ENCODE assay signal across 8 cellular contexts in genomic region chr1:23484253-23485001, GRCh38. TPM values are rescaled to one million over a fixed set of nuclear protein-coding genes. Genes with fewer than 3 reads are reported as not detected.
DNase-seq lines count a peak whose midpoint lies in the region; ATAC-seq, FAIRE-seq and TF ChIP-seq lines count a peak whose summit lies in the region.

No MANE protein-coding gene starts in this region.

- H4K8ac ChIP-seq in H1 (ENCODE audit: extremely low read depth, insufficient read depth, low read length) = peak overlapping the region; percentile 29; the same call in 1 of the 2 replicates

- no peaks in the 10 kb centered on the region for H3K9me3 Mint-ChIP-seq in activated CD8-positive, alpha-beta memory T cell treated with anti-CD3 and anti-CD28 coated beads, Interleukin-2, amount 10 ng/mL, durations not matched to agents 7 days and 5 days (ENCODE audit: low read depth)
- no peaks in the 10 kb centered on the region for H3K9me3 Mint-ChIP-seq in memory B cell

- peaks cover 2 to 4% (median 3%) of the 10 kb centered on the region in 4 experiments; a peak in 6 of 7 replicates for H3K4me1 ChIP-seq in H1 (replicated peaks in 1 of 4; ENCODE audit: control insufficient read depth in 3 of 4, insufficient read depth in 4 of 4, low read length in 3 of 4)

- H3K56ac ChIP-seq in H1 (replicated peaks; ENCODE audit: insufficient read length, low read depth, low read length) = peak overlapping the region; percentile 92

- no peak for TF ChIP-seq RAD21 in H1 (IDR thresholded peaks at IDR 0.05 in 1 of 2, conservative IDR thresholded peaks at IDR 0.05 in 1 of 2; ENCODE audit: low read depth in 2 of 2, low read length in 2 of 2)

- peak overlapping the region; percentile 46 for H3K27ac Mint-ChIP-seq in activated CD8-positive, alpha-beta memory T cell treated with anti-CD3 and anti-CD28 coated beads, Interleukin-2, amount 10 ng/mL, durations not matched to agents 7 days and 5 days
- H3K27ac Mint-ChIP-seq in memory B cell = peak overlapping the region; percentile 82

- peak overlapping the region; percentile 92 for H2BK5ac ChIP-seq in H1 (ENCODE audit: low read depth, low read length)

- H3K36me3 ChIP-seq in H1 (ENCODE audit: control insufficient read depth in 2 of 4, insufficient read depth in 4 of 4, low read length in 3 of 4) = no peaks in the 10 kb centered on the region

- peak overlapping the region in 1 of 4 experiments; percentile 66; a peak in 2 of 7 replicates for H3K9ac ChIP-seq in H1 (replicated peaks in 1 of 4; ENCODE audit: extremely low read depth in 1 of 4, low read depth in 3 of 4, low read length in 3 of 4)

- H3K27me3 ChIP-seq in H1 (replicated peaks in 1 of 4; ENCODE audit: control insufficient read depth in 3 of 4, extremely low read depth in 1 of 4, insufficient read depth in 3 of 4, low read length in 3 of 4) = peaks cover 0 to 6% (median 3%) of the 10 kb centered on the region in 4 experiments; a peak in 4 of 7 replicates

- H2BK20ac ChIP-seq in H1 (ENCODE audit: low read length) = 0 out of 2 replicates have a peak overlapping the region, but pooled peaks have one; percentile 80

- peak overlapping the region; percentile 73 for H2BK120ac ChIP-seq in H1 (replicated peaks; ENCODE audit: low read depth, low read length)

- H2AFZ ChIP-seq in H1 (ENCODE audit: low read length) = peak overlapping the region; percentile 83

- no peaks in the 10 kb centered on the region for H3K36me3 Mint-ChIP-seq in activated CD8-positive, alpha-beta memory T cell treated with anti-CD3 and anti-CD28 coated beads, Interleukin-2, amount 10 ng/mL, durations not matched to agents 7 days and 5 days
- no peaks in the 10 kb centered on the region for H3K36me3 Mint-ChIP-seq in memory B cell

- H4K20me1 ChIP-seq in H1 (replicated peaks in 1 of 2; ENCODE audit: control insufficient read depth in 1 of 2, insufficient read depth in 2 of 2, low read length in 2 of 2) = peaks cover 4 to 15% of the 10 kb centered on the region in 2 experiments

- peak overlapping the region; percentile 49 to 97 (median 78) for H3K4me3 ChIP-seq in H1 (ENCODE audit: extremely low read depth in 1 of 4, insufficient read depth in 2 of 4, low read depth in 3 of 4, low read length in 4 of 4)

- H2BK12ac ChIP-seq in H1 (ENCODE audit: low read depth, low read length) = no peak overlapping the region

- ATAC-seq in HG03280 (IDR thresholded peaks at IDR 0.05; ENCODE audit: unreplicated experiment) (peak; percentile 56), memory B cell (ENCODE audit: low read depth) (peak; percentile 78), GM21526 (IDR thresholded peaks at IDR 0.05; ENCODE audit: low FRiP score, unreplicated experiment) (no peak)
- ATAC-seq in activated CD8-positive, alpha-beta memory T cell treated with anti-CD3 and anti-CD28 coated beads, Interleukin-2, amount 10 ng/mL, durations not matched to agents 7 days and 5 days = peak; percentile 91

- TF ChIP-seq EP300 in H1 (IDR thresholded peaks at IDR 0.05; ENCODE audit: borderline replicate concordance in 1 of 2, low read depth in 2 of 2, low read length in 2 of 2) = no peak

- peak overlapping the region; percentile 76 for H3K4me3 Mint-ChIP-seq in activated CD8-positive, alpha-beta memory T cell treated with anti-CD3 and anti-CD28 coated beads, Interleukin-2, amount 10 ng/mL, durations not matched to agents 7 days and 5 days
- H3K4me3 Mint-ChIP-seq in memory B cell = peak overlapping the region; percentile 89

- H3K23ac ChIP-seq in H1 (ENCODE audit: insufficient read length) = no peak overlapping the region

- peak overlapping the region; percentile 91 for H4K91ac ChIP-seq in H1 (replicated peaks; ENCODE audit: insufficient read length, low read length)

- TF ChIP-seq POLR2A in H1 (IDR thresholded peaks at IDR 0.05; ENCODE audit: control extremely low read depth in 1 of 2, low read depth in 2 of 2, low read length in 2 of 2) = no peak

- H2BK15ac ChIP-seq in H1 (ENCODE audit: low read length) = peak overlapping the region; percentile 3; the same call in 1 of the 2 replicates

- peak overlapping the region; percentile 68 to 99 for H3K4me2 ChIP-seq in H1 (ENCODE audit: insufficient read depth in 1 of 2, low read depth in 2 of 2, low read length in 2 of 2)

- FAIRE-seq in G401.6 (lab: Jason Lieb, UNC) (peak; percentile 8), H1 (lab: Jason Lieb, UNC) (no peak)

- H3K23me2 ChIP-seq in H1 (ENCODE audit: low read depth, low read length) = peaks cover 15% of the 10 kb centered on the region

- no peaks in the 10 kb centered on the region for H3K9me3 ChIP-seq in H1 (ENCODE audit: insufficient read depth in 2 of 2, low read depth in 1 of 2, low read length in 1 of 2)

- H3K14ac ChIP-seq in H1 (ENCODE audit: insufficient read length) = no peak overlapping the region

- H3K27me3 Mint-ChIP-seq in activated CD8-positive, alpha-beta memory T cell treated with anti-CD3 and anti-CD28 coated beads, Interleukin-2, amount 10 ng/mL, durations not matched to agents 7 days and 5 days = peaks cover 66% of the 10 kb centered on the region
- H3K27me3 Mint-ChIP-seq in memory B cell = peaks cover 9% of the 10 kb centered on the region

- peaks cover 15% of the 10 kb centered on the region for H3K4me1 Mint-ChIP-seq in activated CD8-positive, alpha-beta memory T cell treated with anti-CD3 and anti-CD28 coated beads, Interleukin-2, amount 10 ng/mL, durations not matched to agents 7 days and 5 days
- H3K4me1 Mint-ChIP-seq in memory B cell = peaks cover 24% of the 10 kb centered on the region

- DNase-seq in NCI-H82 (lab: John Stamatoyannopoulos, UW) (peak; percentile 98), H1 (ENCODE audit: low read depth in 1 of 2, low spot score in 2 of 2) (peak; percentile 71 to 93), memory B cell (ENCODE audit: low spot score in 2 of 2) (peak; percentile 83 to 85)
- DNase-seq in activated CD8-positive, alpha-beta memory T cell treated with anti-CD3 and anti-CD28 coated beads, Interleukin-2, amount 10 ng/mL, durations not matched to agents 7 days and 5 days = peak; percentile 93
- peak; percentile 82 for DNase-seq in stimulated activated CD8-positive, alpha-beta memory T cell treated with anti-CD3 and anti-CD28 coated beads, Interleukin-12 subunit alpha, Interleukin-12 subunit beta, amount 100 ng/mL, for 1 hour (ENCODE audit: low read depth)

- H3K27ac ChIP-seq in H1 (ENCODE audit: low read depth, low read length) = no peak overlapping the region

- H4K5ac ChIP-seq in H1 (ENCODE audit: insufficient read length, low read depth, low read length) = peak overlapping the region; percentile 100

- TF ChIP-seq CTCF in H1 (IDR thresholded peaks at IDR 0.05; ENCODE audit: control extremely low read depth in 1 of 3, insufficient read depth in 1 of 3, low read depth in 1 of 3, low read length in 3 of 3) = no peak

- H3K79me1 ChIP-seq in H1 (ENCODE audit: low read depth, low read length) = peaks cover 4% of the 10 kb centered on the region

- peak overlapping the region; percentile 83 for H3K4ac ChIP-seq in H1 (replicated peaks; ENCODE audit: insufficient read length, low read depth, low read length)

- WGBS in H1 (ENCODE audit: extremely low coverage in 1 of 2, insufficient coverage in 1 of 2, insufficient read length in 1 of 2, insufficient replicate concordance in 2 of 2, low coverage in 1 of 2, low lambda C conversion rate in 2 of 2, missing lambda C conversion rate in 1 of 2), 2 experiments = 22% methylated on average over 11 of the region's 54 CpGs; no CpG with 5 or more reads in 1 of the 2 experiments

- CTCF ChIA-PET in activated CD8-positive, alpha-beta memory T cell treated with anti-CD3 and anti-CD28 coated beads, Interleukin-2, amount 10 ng/mL, durations not matched to agents 7 days and 5 days (lab: Charles Lee) = interaction anchor here (1.0 to 4.9 kb wide), 8 partner anchors 12 to 207 kb away, joined by 3 to 55 read pairs (median 4); no protein-coding TSS in a partner anchor
- CTCF ChIA-PET in H1 (lab: Charles Lee; ENCODE audit: partially characterized antibody) = interaction anchor here (0.6 to 3.3 kb wide), 12 partner anchors 10 to 71 kb away, joined by 3 to 27 read pairs (median 4); no protein-coding TSS in a partner anchor

- 0 out of 2 replicates have a peak overlapping the region, but pooled peaks have one; percentile 56 for H2AK5ac ChIP-seq in H1 (ENCODE audit: low read depth, low read length)

- peaks cover 0 to 28% of the 10 kb centered on the region in 2 experiments; a peak in 2 of 4 replicates for H3K79me2 ChIP-seq in H1 (ENCODE audit: control insufficient read depth in 1 of 2, insufficient read depth in 2 of 2, low read length in 2 of 2)

- POLR2A ChIA-PET in H1 (lab: Charles Lee; ENCODE audit: partially characterized antibody) = interaction anchor here (0.7 to 1.8 kb wide), 12 partner anchors 9 to 316 kb away, joined by 3 to 5 read pairs (median 3); partner anchors contain the start of gene LUZP1

- peak overlapping the region; percentile 97 for H3K18ac ChIP-seq in H1 (ENCODE audit: extremely low read depth, low read length)

RNA-seq across cellular contexts. Expression of gene ASAP3, which starts 0.4 kb away (rescaled TPM):
- under 1 TPM in 1 of 2 experiments, not detected in 1; 0.35 TPM for total RNA-seq in activated CD8-positive, alpha-beta memory T cell treated with anti-CD3 and anti-CD28 coated beads, Interleukin-2, amount 10 ng/mL, durations not matched to agents 7 days and 5 days
- total RNA-seq in H1 (2021; fragmentation: NEBNext Ultra II Directional; extraction: Animal tissue kit (Norgen Biotek cat#: 25700)) = 54.9 and 58.0 TPM in 2 replicates
- 53.1 and 62.6 TPM in 2 replicates for polyA plus RNA-seq in H1 (2011; rRNA removed)
- 51.4 TPM for polyA plus RNA-seq in H1 (2011; cell fraction: cytosol; rRNA removed)
- polyA plus RNA-seq in H1 (2011; cell fraction: nucleus; rRNA removed) = 233 TPM
- 34.7 to 50.2 TPM (median 42.7 TPM) in 4 replicates for polyA plus RNA-seq in H1 (2012, experiment 1 of 2)
- polyA plus RNA-seq in H1 (2012, experiment 2 of 2) = 40.8 TPM
- polyA plus RNA-seq in H1 (2013, experiment 1 of 2) = 30.6 TPM
- 28.6 TPM for polyA plus RNA-seq in H1 (2013, experiment 2 of 2)
- polyA minus RNA-seq in H1 (2011; rRNA and poly(A)+ RNA removed) = 60.3 and 65.1 TPM in 2 replicates
- 28.0 TPM for polyA minus RNA-seq in H1 (2011; cell fraction: cytosol; rRNA and poly(A)+ RNA removed)
- polyA minus RNA-seq in H1 (2011; cell fraction: nucleus; rRNA and poly(A)+ RNA removed) = 40.8 TPM

RNA-seq across cellular contexts. Expression of gene E2F2, which starts 46.6 kb away (rescaled TPM):
- total RNA-seq in activated CD8-positive, alpha-beta memory T cell treated with anti-CD3 and anti-CD28 coated beads, Interleukin-2, amount 10 ng/mL, durations not matched to agents 7 days and 5 days = 100 to 1,000 TPM in 1 of 2 experiments, 10 to 100 TPM in 1; 77.4 to 103 TPM
- total RNA-seq in H1 (2021; fragmentation: NEBNext Ultra II Directional; extraction: Animal tissue kit (Norgen Biotek cat#: 25700)) = 6.1 and 7.0 TPM in 2 replicates
- 1.8 and 2.3 TPM in 2 replicates for polyA plus RNA-seq in H1 (2011; rRNA removed)
- polyA plus RNA-seq in H1 (2011; cell fraction: cytosol; rRNA removed) = 1.8 TPM
- polyA plus RNA-seq in H1 (2011; cell fraction: nucleus; rRNA removed) = 2.4 TPM
- polyA plus RNA-seq in H1 (2012, experiment 1 of 2) = 3.9 to 5.3 TPM (median 4.1 TPM) in 4 replicates
- 3.4 TPM for polyA plus RNA-seq in H1 (2012, experiment 2 of 2)
- polyA plus RNA-seq in H1 (2013, experiment 1 of 2) = 3.1 TPM
- 2.9 TPM for polyA plus RNA-seq in H1 (2013, experiment 2 of 2)
- 3.2 and 4.8 TPM in 2 replicates for polyA minus RNA-seq in H1 (2011; rRNA and poly(A)+ RNA removed)
- 2.7 TPM for polyA minus RNA-seq in H1 (2011; cell fraction: cytosol; rRNA and poly(A)+ RNA removed)
- polyA minus RNA-seq in H1 (2011; cell fraction: nucleus; rRNA and poly(A)+ RNA removed) = 3.8 TPM

RNA-seq across cellular contexts. Expression of gene TCEA3, which starts 59.9 kb away (rescaled TPM):
- total RNA-seq in activated CD8-positive, alpha-beta memory T cell treated with anti-CD3 and anti-CD28 coated beads, Interleukin-2, amount 10 ng/mL, durations not matched to agents 7 days and 5 days = 1 to 10 TPM in 1 of 2 experiments, under 1 TPM in 1; 0.26 to 1.3 TPM
- total RNA-seq in H1 (2021; fragmentation: NEBNext Ultra II Directional; extraction: Animal tissue kit (Norgen Biotek cat#: 25700)) = 0.21 TPM in 1 of 2 replicates, not detected in the other
- 0.08 and 0.13 TPM in 2 replicates for polyA plus RNA-seq in H1 (2011; rRNA removed)
- 0.17 TPM for polyA plus RNA-seq in H1 (2011; cell fraction: cytosol; rRNA removed)
- 0.09 TPM for polyA plus RNA-seq in H1 (2011; cell fraction: nucleus; rRNA removed)
- polyA plus RNA-seq in H1 (2012, experiment 1 of 2) = 0.11 to 0.28 TPM (median 0.19 TPM) in 3 of 4 replicates, not detected in the other
- 0.10 TPM for polyA plus RNA-seq in H1 (2012, experiment 2 of 2)
- polyA plus RNA-seq in H1 (2013, experiment 1 of 2) = 0.22 TPM
- 0.15 TPM for polyA plus RNA-seq in H1 (2013, experiment 2 of 2)
- polyA minus RNA-seq in H1 (2011; rRNA and poly(A)+ RNA removed) = 0.38 TPM in 1 of 2 replicates, not detected in the other
- not detected for polyA minus RNA-seq in H1 (2011; cell fraction: cytosol; rRNA and poly(A)+ RNA removed)
- polyA minus RNA-seq in H1 (2011; cell fraction: nucleus; rRNA and poly(A)+ RNA removed) = 0.40 TPM

Comparison
In these comparisons a context has a peak if more than half of its experiments do, and no peak if none do; other contexts are left out.
1. RNA of gene ASAP3, which starts 0.4 kb away (total RNA-seq): 54.9 to 58.0 TPM in H1; 0.35 TPM in activated CD8-positive, alpha-beta memory T cell treated with anti-CD3 and anti-CD28 coated beads, Interleukin-2, amount 10 ng/mL, durations not matched to agents 7 days and 5 days; every median in the first group is over 10 times any median in the second.
2. Peak in every context shown above with its lines, with median percentiles within 50 percentile points of each other: DNase-seq.